In the genomic region with DNA sequence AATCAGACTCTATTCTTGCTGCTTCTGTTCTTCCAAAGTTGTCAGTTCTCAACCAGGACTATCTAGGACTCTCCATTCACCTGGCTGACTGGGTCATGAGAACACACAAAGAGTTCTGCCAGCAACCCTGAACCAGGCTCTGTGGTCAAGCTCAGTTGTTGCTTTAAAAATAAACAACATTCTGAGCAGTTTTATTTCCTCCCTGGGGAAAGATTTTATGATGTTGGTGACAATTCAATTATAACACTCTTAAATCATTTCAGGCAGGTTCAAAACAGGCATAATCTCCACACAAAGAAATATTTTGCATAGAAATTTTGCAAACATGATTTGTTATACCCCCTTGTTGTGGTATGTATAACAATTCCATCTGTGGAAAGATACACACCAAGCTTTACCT, we compare ENCODE assay signal across 9 cellular contexts. TPM values are rescaled to one million over a fixed set of nuclear protein-coding genes. Genes with fewer than 3 reads are reported as not detected.
"Had no signal": no experiment of that assay in that cellular context is flagged by ENCODE, and none has a peak within 500 bp of the region (broad histone marks: within the 10 kb centered on the region; RNA-seq: fewer than 3 reads in every experiment).

No MANE protein-coding gene starts in this region.

- H3K9me3 ChIP-seq: HAP-1 had no signal

- DNase-seq: H7, IMR-90, KG1 had no signal

- H3K4me3 ChIP-seq: GM23338, HAP-1, K562 had no signal

- H3K4me1 ChIP-seq: HAP-1 had no signal

- ATAC-seq: GM23338, HCT116, K562 had no signal

- H3K36me3 ChIP-seq: HAP-1 had no signal

- H2AFZ ChIP-seq: GM23338 had no signal

- H3K4me2 ChIP-seq: GM23338 had no signal

RNA-seq across cellular contexts. Expression of gene FTMT, which starts 36.0 kb away (rescaled TPM):
- total RNA-seq: GM23338, H1, H7, HT-29, IMR-90, K562 had no signal
